ENCODE assay signal across 1 cellular context in the genomic region with DNA sequence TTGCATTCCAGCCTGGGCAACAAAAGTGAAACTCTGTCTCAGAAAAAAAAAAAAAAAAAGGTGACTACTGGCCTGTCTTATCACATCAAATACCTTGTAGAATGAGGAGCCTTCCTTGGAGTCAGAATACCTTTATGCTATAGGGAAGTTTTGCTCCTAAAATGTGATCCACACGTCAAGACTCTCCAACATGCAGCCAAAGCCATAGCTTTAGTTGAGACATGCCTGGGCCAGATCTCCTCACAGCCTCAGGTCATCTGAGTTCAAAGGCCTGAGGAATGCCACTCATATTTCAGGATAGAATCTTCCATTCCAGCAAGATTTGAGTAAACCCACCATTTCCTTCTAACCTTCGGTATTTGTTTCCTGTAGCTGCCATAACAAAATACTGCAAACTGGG.
TF ChIP-seq lines count a peak whose summit lies in the region.

No MANE protein-coding gene starts in this region.

TF ChIP-seq in GM23338, 12 proteins besides CTCF, POLR2A, EP300 and RAD21:
- TF ChIP-seq EZH2 (IDR thresholded peaks at IDR 0.05; ENCODE audit: low read depth, unreplicated experiment): no peak
- no peak for TF ChIP-seq NANOG (IDR thresholded peaks at IDR 0.05; ENCODE audit: borderline replicate concordance)
- TF ChIP-seq POLR2AphosphoS5 (IDR thresholded peaks at IDR 0.05; ENCODE audit: low read depth): no peak
- TF ChIP-seq STAT1 (IDR thresholded peaks at IDR 0.05; ENCODE audit: unreplicated experiment): no peak
- TF ChIP-seq, protein P1, sequence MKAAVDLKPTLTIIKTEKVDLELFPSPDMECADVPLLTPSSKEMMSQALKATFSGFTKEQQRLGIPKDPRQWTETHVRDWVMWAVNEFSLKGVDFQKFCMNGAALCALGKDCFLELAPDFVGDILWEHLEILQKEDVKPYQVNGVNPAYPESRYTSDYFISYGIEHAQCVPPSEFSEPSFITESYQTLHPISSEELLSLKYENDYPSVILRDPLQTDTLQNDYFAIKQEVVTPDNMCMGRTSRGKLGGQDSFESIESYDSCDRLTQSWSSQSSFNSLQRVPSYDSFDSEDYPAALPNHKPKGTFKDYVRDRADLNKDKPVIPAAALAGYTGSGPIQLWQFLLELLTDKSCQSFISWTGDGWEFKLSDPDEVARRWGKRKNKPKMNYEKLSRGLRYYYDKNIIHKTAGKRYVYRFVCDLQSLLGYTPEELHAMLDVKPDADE (IDR thresholded peaks at IDR 0.05): no peak
- no peak for TF ChIP-seq EZH2phosphoT487 (IDR thresholded peaks at IDR 0.05; ENCODE audit: unreplicated experiment)
- TF ChIP-seq, protein P2, sequence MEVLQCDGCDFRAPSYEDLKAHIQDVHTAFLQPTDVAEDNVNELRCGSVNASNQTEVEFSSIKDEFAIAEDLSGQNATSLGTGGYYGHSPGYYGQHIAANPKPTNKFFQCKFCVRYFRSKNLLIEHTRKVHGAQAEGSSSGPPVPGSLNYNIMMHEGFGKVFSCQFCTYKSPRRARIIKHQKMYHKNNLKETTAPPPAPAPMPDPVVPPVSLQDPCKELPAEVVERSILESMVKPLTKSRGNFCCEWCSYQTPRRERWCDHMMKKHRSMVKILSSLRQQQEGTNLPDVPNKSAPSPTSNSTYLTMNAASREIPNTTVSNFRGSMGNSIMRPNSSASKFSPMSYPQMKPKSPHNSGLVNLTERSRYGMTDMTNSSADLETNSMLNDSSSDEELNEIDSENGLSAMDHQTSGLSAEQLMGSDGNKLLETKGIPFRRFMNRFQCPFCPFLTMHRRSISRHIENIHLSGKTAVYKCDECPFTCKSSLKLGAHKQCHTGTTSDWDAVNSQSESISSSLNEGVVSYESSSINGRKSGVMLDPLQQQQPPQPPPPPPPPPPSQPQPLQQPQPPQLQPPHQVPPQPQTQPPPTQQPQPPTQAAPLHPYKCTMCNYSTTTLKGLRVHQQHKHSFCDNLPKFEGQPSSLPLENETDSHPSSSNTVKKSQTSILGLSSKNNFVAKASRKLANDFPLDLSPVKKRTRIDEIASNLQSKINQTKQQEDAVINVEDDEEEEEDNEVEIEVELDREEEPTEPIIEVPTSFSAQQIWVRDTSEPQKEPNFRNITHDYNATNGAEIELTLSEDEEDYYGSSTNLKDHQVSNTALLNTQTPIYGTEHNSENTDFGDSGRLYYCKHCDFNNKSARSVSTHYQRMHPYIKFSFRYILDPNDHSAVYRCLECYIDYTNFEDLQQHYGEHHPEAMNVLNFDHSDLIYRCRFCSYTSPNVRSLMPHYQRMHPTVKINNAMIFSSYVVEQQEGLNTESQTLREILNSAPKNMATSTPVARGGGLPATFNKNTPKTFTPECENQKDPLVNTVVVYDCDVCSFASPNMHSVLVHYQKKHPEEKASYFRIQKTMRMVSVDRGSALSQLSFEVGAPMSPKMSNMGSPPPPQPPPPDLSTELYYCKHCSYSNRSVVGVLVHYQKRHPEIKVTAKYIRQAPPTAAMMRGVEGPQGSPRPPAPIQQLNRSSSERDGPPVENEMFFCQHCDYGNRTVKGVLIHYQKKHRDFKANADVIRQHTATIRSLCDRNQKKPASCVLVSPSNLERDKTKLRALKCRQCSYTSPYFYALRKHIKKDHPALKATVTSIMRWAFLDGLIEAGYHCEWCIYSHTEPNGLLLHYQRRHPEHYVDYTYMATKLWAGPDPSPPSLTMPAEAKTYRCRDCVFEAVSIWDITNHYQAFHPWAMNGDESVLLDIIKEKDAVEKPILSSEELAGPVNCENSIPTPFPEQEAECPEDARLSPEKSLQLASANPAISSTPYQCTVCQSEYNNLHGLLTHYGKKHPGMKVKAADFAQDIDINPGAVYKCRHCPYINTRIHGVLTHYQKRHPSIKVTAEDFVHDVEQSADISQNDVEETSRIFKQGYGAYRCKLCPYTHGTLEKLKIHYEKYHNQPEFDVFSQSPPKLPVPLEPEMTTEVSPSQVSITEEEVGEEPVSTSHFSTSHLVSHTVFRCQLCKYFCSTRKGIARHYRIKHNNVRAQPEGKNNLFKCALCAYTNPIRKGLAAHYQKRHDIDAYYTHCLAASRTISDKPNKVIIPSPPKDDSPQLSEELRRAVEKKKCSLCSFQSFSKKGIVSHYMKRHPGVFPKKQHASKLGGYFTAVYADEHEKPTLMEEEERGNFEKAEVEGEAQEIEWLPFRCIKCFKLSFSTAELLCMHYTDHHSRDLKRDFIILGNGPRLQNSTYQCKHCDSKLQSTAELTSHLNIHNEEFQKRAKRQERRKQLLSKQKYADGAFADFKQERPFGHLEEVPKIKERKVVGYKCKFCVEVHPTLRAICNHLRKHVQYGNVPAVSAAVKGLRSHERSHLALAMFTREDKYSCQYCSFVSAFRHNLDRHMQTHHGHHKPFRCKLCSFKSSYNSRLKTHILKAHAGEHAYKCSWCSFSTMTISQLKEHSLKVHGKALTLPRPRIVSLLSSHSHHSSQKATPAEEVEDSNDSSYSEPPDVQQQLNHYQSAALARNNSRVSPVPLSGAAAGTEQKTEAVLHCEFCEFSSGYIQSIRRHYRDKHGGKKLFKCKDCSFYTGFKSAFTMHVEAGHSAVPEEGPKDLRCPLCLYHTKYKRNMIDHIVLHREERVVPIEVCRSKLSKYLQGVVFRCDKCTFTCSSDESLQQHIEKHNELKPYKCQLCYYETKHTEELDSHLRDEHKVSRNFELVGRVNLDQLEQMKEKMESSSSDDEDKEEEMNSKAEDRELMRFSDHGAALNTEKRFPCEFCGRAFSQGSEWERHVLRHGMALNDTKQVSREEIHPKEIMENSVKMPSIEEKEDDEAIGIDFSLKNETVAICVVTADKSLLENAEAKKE (CRISPR knock-in tag; IDR thresholded peaks at IDR 0.05): no peak
- no peak for TF ChIP-seq ZNF114 (CRISPR knock-in tag; IDR thresholded peaks at IDR 0.05)
- TF ChIP-seq ZNF331 (CRISPR knock-in tag; IDR thresholded peaks at IDR 0.05; ENCODE audit: low read depth): no peak
- TF ChIP-seq JUNB (IDR thresholded peaks at IDR 0.05; ENCODE audit: unreplicated experiment): no peak
- TF ChIP-seq, protein P3, sequence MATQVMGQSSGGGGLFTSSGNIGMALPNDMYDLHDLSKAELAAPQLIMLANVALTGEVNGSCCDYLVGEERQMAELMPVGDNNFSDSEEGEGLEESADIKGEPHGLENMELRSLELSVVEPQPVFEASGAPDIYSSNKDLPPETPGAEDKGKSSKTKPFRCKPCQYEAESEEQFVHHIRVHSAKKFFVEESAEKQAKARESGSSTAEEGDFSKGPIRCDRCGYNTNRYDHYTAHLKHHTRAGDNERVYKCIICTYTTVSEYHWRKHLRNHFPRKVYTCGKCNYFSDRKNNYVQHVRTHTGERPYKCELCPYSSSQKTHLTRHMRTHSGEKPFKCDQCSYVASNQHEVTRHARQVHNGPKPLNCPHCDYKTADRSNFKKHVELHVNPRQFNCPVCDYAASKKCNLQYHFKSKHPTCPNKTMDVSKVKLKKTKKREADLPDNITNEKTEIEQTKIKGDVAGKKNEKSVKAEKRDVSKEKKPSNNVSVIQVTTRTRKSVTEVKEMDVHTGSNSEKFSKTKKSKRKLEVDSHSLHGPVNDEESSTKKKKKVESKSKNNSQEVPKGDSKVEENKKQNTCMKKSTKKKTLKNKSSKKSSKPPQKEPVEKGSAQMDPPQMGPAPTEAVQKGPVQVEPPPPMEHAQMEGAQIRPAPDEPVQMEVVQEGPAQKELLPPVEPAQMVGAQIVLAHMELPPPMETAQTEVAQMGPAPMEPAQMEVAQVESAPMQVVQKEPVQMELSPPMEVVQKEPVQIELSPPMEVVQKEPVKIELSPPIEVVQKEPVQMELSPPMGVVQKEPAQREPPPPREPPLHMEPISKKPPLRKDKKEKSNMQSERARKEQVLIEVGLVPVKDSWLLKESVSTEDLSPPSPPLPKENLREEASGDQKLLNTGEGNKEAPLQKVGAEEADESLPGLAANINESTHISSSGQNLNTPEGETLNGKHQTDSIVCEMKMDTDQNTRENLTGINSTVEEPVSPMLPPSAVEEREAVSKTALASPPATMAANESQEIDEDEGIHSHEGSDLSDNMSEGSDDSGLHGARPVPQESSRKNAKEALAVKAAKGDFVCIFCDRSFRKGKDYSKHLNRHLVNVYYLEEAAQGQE (IDR thresholded peaks at IDR 0.05; ENCODE audit: unreplicated experiment): no peak
- no peak for TF ChIP-seq CREB1 (CRISPR knock-in tag; IDR thresholded peaks at IDR 0.05; ENCODE audit: low read depth)
